Comparison of ENCODE assay signal across 21 cellular contexts in the genomic region with DNA sequence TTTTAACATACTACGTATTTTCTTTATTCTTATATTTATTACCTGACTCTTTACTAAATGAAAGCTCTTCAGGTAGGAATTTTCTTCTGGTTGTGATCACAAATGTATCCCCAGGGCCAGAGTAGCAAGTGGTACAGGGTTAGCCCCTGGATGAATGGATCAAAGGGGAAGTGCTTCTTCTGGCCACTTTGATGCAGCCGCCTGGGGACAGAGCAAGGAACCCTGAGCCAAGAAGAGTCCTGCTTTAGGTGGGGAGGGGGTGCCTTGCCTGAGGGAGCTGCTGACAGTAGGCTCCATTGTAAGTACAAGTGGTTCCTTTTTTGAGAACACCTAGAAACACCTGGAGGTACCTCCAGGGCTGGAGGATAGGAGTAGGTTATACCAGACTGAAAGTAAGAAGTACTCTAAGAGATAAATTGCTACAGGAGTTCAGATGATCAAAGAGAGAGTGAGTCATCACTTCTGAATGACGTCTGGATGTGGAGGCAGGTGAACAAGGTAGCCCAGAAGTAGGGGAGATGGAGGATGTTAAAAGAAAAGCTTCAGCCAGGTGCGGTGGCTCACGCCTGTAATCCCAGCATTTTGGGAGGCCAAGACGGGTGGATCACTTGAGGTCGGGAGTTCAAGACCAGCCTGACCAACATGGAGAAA.
DNase-seq lines count a peak whose midpoint lies in the region; ATAC-seq and TF ChIP-seq lines count a peak whose summit lies in the region.
"Had no signal": no experiment of that assay in that cellular context is flagged by ENCODE, and none has a peak within 500 bp of the region (broad histone marks: within the 10 kb centered on the region; RNA-seq: fewer than 3 reads in every experiment).

No MANE protein-coding gene starts in this region.

- no peak overlapping the region for H4K5ac ChIP-seq in IMR-90 (ENCODE audit: low read depth, low read length)

- intact Hi-C loops in IMR-90 (cut with micrococcal nuclease) (no loop called here), mammary epithelial cell (cut with micrococcal nuclease) (loop anchor here (5.0 kb wide), 1 partner anchor 84 kb away; a partner anchor contains a TSS), left colon (cut with DNase I, micrococcal nuclease) (no loop called here)

- H3K4me2 ChIP-seq in IMR-90 (ENCODE audit: low read depth, low read length) (no peak overlapping the region), mammary epithelial cell (ENCODE audit: insufficient read depth, low read depth, low read length) (no peak overlapping the region)
- H3K4me2 ChIP-seq: BLaER1 had no signal

- H3K79me2 ChIP-seq in mammary epithelial cell (ENCODE audit: insufficient read depth, low read length), result no peaks in the 10 kb centered on the region

- H2BK120ac ChIP-seq in IMR-90 (ENCODE audit: low read depth, low read length), result 0 out of 2 replicates have a peak overlapping the region, but pooled peaks have one; percentile 26

- no peak for TF ChIP-seq EP300 in gastroesophageal sphincter (IDR thresholded peaks at IDR 0.05)

- POLR2A ChIA-PET in IMR-90 (lab: Charles Lee; ENCODE audit: unreplicated experiment), result no interaction called here

- BruUV-seq in IMR-90 (replicated peaks; lab: Mats Ljungman, UMichigan) (no TSS peak), mammary epithelial cell (replicated peaks; lab: Mats Ljungman, UMichigan) (no TSS peak)

- H3K18ac ChIP-seq in IMR-90 (ENCODE audit: low read depth, low read length), result no peak overlapping the region

- H4K20me1 ChIP-seq in IMR-90 (ENCODE audit: insufficient read depth, low read length) (no peaks in the 10 kb centered on the region), mammary epithelial cell (ENCODE audit: insufficient read depth, low read length) (no peaks in the 10 kb centered on the region)
- H4K20me1 ChIP-seq: BLaER1 had no signal

- dilution Hi-C loops in IMR-90 (cut with HindIII; ENCODE audit: low sequenced_read_pairs, unreplicated experiment) (no loop called here), mammary epithelial cell (cut with HindIII; ENCODE audit: low sequenced_read_pairs) (loop anchor here (5.0 kb wide), 2 partner anchors 51 to 64 kb away; no protein-coding TSS in a partner anchor)

- H2BK15ac ChIP-seq in IMR-90 (ENCODE audit: low read depth, low read length), result no peak overlapping the region

- H3K9ac ChIP-seq in IMR-90 (ENCODE audit: low read depth, low read length) (no peak overlapping the region), mammary epithelial cell (ENCODE audit: insufficient read depth, low read length) (no peak overlapping the region)
- H3K9ac ChIP-seq: BLaER1 had no signal

- H3K36me3 ChIP-seq in IMR-90 (ENCODE audit: control insufficient read depth, insufficient read depth, low read length) (no peaks in the 10 kb centered on the region), mammary epithelial cell (ENCODE audit: insufficient read depth, low read length) (no peaks in the 10 kb centered on the region), gastroesophageal sphincter (no peaks in the 10 kb centered on the region), HAP-1 (replicated peaks) (no peaks in the 10 kb centered on the region)
- H3K36me3 ChIP-seq: BLaER1 had no signal

- DNase-seq in DMS53 treated with DMSO at 0.1 percent for 48 hours (lab: John Stamatoyannopoulos, UW; ENCODE audit: unreplicated experiment) (peak; percentile 89), IMR-90 (no peak), mammary epithelial cell (peak; percentile 68), left colon (no peak), NCI-H748 treated with DMSO at 0.1 percent for 48 hours (lab: John Stamatoyannopoulos, UW) (no peak), HAP-1 (ENCODE audit: low spot score in 2 of 2) (no peak), NCI-H69 (lab: John Stamatoyannopoulos, UW) (no peak)
- DNase-seq: DMS153, HCEC 1CT, Karpas-422, NCI-H1417 treated with DMSO at 0.1 percent for 48 hours, NCI-H2081, NCI-H226, NCI-H526 treated with DMSO at 0.1 percent for 48 hours, SHP77, T-helper 17 cell had no signal

- CTCF ChIA-PET in IMR-90 (lab: Yijun Ruan, JAX), result interaction anchor here (0.6 kb wide), 1 partner anchor 147 kb away, joined by 3 read pairs; no protein-coding TSS in a partner anchor
- CTCF ChIA-PET in mammary epithelial cell (lab: Charles Lee; ENCODE audit: low non-redundant PET), result interaction anchor here (0.6 kb wide), 1 partner anchor 62 kb away, joined by 11 read pairs; no protein-coding TSS in a partner anchor

- in situ Hi-C loops in IMR-90 (cut with MboI; ENCODE audit: low sequenced_read_pairs) (no loop called here), mammary epithelial cell (cut with MboI; ENCODE audit: low sequenced_read_pairs in 2 of 2) (no loop called here), HAP-1 (cut with MboI; ENCODE audit: low sequenced_read_pairs) (no loop called here)

- TF ChIP-seq POLR2A in IMR-90 (IDR thresholded peaks at IDR 0.05; ENCODE audit: low read depth, low read length), result no peak
- no peak for TF ChIP-seq POLR2A in gastroesophageal sphincter (IDR thresholded peaks at IDR 0.05)

- H3K14ac ChIP-seq in IMR-90 (replicated peaks; ENCODE audit: low read depth, low read length), result no peak overlapping the region

- H3K23ac ChIP-seq in IMR-90 (ENCODE audit: low read depth, low read length), result no peak overlapping the region

- H3K79me1 ChIP-seq in IMR-90 (ENCODE audit: low read depth in 1 of 2, low read length in 2 of 2), result no peaks in the 10 kb centered on the region

- peaks cover 17% of the 10 kb centered on the region for H3K4me1 ChIP-seq in IMR-90 (ENCODE audit: control insufficient read depth, insufficient read depth, low read length)
- peaks cover 29% of the 10 kb centered on the region for H3K4me1 ChIP-seq in mammary epithelial cell (ENCODE audit: insufficient read depth, low read length)
- H3K4me1 ChIP-seq in gastroesophageal sphincter, result no peaks in the 10 kb centered on the region
- no peaks in the 10 kb centered on the region for H3K4me1 ChIP-seq in HAP-1
- H3K4me1 ChIP-seq: BLaER1 had no signal

- H3K9me1 ChIP-seq in IMR-90 (ENCODE audit: insufficient read depth, low read length), result peaks cover 5% of the 10 kb centered on the region

- H2BK5ac ChIP-seq in IMR-90 (ENCODE audit: low read depth, low read length, poor library complexity, severe bottlenecking), result no peak overlapping the region

- no peak overlapping the region for H3K56ac ChIP-seq in IMR-90 (ENCODE audit: extremely low read depth, insufficient read depth, low read length)

- peak overlapping the region in 1 of 2 experiments; percentile 24; a peak in 2 of 4 replicates for H4K8ac ChIP-seq in IMR-90 (ENCODE audit: low read depth in 2 of 2, low read length in 2 of 2)

- ATAC-seq in IMR-90 (ENCODE audit: low read depth) (no peak), left colon (peak; percentile 53), gastroesophageal sphincter (no peak)
- ATAC-seq: SK-N-SH treated with all-trans-retinoic acid at 6 μM for 48 hours, T-helper 17 cell had no signal

- TF ChIP-seq CTCF in IMR-90 (conservative IDR thresholded peaks at IDR 0.05; ENCODE audit: low read depth, low read length) (no peak), mammary epithelial cell (conservative IDR thresholded peaks at IDR 0.05 in 1 of 2, IDR thresholded peaks at IDR 0.05 in 1 of 2; ENCODE audit: extremely low read depth in 1 of 2, insufficient read depth in 1 of 2, low read depth in 1 of 2, low read length in 2 of 2) (no peak), gastroesophageal sphincter (IDR thresholded peaks at IDR 0.05) (no peak)

- H3K9me3 ChIP-seq in IMR-90 (ENCODE audit: control insufficient read depth, insufficient read depth, low read length) (no peaks in the 10 kb centered on the region), mammary epithelial cell (replicated peaks; ENCODE audit: insufficient read depth, low read length) (no peaks in the 10 kb centered on the region), gastroesophageal sphincter (no peaks in the 10 kb centered on the region), HAP-1 (no peaks in the 10 kb centered on the region)
- H3K9me3 ChIP-seq: BLaER1 had no signal

- no peak for TF ChIP-seq RAD21 in IMR-90 (IDR thresholded peaks at IDR 0.05; ENCODE audit: low read length)

- H3K27ac ChIP-seq in IMR-90 (ENCODE audit: insufficient read depth, low read length), result no peak overlapping the region
- peak overlapping the region; percentile 18 for H3K27ac ChIP-seq in mammary epithelial cell (ENCODE audit: insufficient read depth, low read depth, low read length)
- no peak overlapping the region for H3K27ac ChIP-seq in gastroesophageal sphincter
- H3K27ac ChIP-seq: BLaER1, HL-60 had no signal

- H3K4me3 ChIP-seq in IMR-90 (ENCODE audit: insufficient read depth, low read depth, low read length) (no peak overlapping the region), mammary epithelial cell (replicated peaks in 1 of 3; ENCODE audit: insufficient read depth in 1 of 3, low read depth in 2 of 3, low read length in 3 of 3) (no peak overlapping the region), gastroesophageal sphincter (no peak overlapping the region), HAP-1 (no peak overlapping the region)
- H3K4me3 ChIP-seq: BLaER1, PC-9 had no signal

- peak overlapping the region; percentile 56 for H2AK9ac ChIP-seq in IMR-90 (replicated peaks; ENCODE audit: low read depth, low read length, poor library complexity)

- 0 out of 2 replicates have a peak overlapping the region, but pooled peaks have one; percentile 53 for H4K91ac ChIP-seq in IMR-90 (ENCODE audit: insufficient read depth, low read depth, low read length)

- H3K27me3 ChIP-seq in IMR-90 (ENCODE audit: control insufficient read depth, insufficient read depth, low read length), result no peaks in the 10 kb centered on the region
- no peaks in the 10 kb centered on the region for H3K27me3 ChIP-seq in mammary epithelial cell (ENCODE audit: insufficient read depth, low read length)
- peaks cover 5% of the 10 kb centered on the region for H3K27me3 ChIP-seq in gastroesophageal sphincter
- no peaks in the 10 kb centered on the region for H3K27me3 ChIP-seq in HAP-1 (ENCODE audit: low read depth)
- H3K27me3 ChIP-seq: BLaER1 had no signal

- no peak overlapping the region for H2AFZ ChIP-seq in IMR-90 (replicated peaks; ENCODE audit: low read length, poor library complexity)
- H2AFZ ChIP-seq in mammary epithelial cell (ENCODE audit: low read depth, low read length), result no peak overlapping the region
- H2AFZ ChIP-seq: PC-9 had no signal

- 0 out of 2 replicates have a peak overlapping the region, but pooled peaks have one; percentile 5 for H2BK20ac ChIP-seq in IMR-90 (ENCODE audit: low read depth, low read length)

- H3K4ac ChIP-seq in IMR-90 (ENCODE audit: low read depth, low read length), result no peak overlapping the region

- peak overlapping the region; percentile 35; the same call in 1 of the 2 replicates for H2AK5ac ChIP-seq in IMR-90 (ENCODE audit: low read depth, low read length)

- WGBS in IMR-90 (ENCODE audit: extremely low coverage in 2 of 2, insufficient read length in 1 of 2), 2 experiments, result 73 to 100% methylated on average over 1 to 2 of the region's 7 CpGs
- 70% methylated on average over 7 of the region's 7 CpGs for WGBS in mammary epithelial cell (ENCODE audit: low coverage, missing lambda C conversion rate)
- 89 to 93% methylated on average over 3 to 4 of the region's 7 CpGs for WGBS in gastroesophageal sphincter (ENCODE audit: low coverage in 1 of 2), 2 donors

Comparison
In these comparisons a context has a peak if more than half of its experiments do, and no peak if none do; other contexts are left out.
1. DNase-seq: peak in DMS53 treated with DMSO at 0.1 percent for 48 hours (single experiment) and mammary epithelial cell (single experiment); none in IMR-90 (single experiment), left colon (0 of 2), NCI-H748 treated with DMSO at 0.1 percent for 48 hours (single experiment), HAP-1 (0 of 2) and NCI-H69 (single experiment).